Comparison of ENCODE assay signal across 16 cellular contexts in the genomic region with DNA sequence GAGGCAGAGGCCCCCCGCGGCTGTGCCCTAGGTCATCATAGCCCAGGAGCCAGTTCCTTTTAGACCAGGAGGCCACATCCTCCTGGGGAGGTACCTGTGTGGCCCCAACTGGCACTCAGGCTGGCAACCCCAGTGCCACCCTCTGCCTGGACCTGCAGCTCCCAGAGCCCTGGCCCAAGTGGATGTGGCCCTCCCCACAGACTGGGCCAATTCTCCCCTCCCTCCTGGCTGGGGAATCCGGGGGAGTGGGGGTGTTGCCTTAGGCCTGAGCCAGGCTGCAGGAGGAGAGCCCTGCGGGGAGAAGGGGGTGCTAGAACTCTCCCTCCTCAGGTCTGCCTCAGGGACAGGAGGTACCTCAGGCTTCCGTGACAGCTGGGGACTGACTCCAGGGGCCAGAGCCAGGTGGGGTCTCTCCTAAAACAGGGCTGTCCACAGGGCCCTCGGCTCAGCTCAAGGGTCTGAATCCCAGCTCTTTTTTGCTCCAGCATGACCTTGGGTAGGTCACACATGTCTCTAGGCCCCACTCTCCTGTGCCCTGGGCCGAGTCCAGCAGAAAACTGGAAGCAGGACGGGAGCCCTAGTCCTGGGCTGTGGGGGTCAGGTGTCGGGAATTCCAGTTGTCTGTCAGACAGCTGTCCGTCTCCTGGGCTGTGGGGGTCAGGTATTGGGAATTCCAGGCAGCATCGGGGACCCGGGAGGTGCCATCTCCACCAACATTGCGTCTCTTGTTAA. TPM values are rescaled to one million over a fixed set of nuclear protein-coding genes. Genes with fewer than 3 reads are reported as not detected.
A peak's percentile ranks its signal among the peaks of the same experiment; 100 is the strongest.
DNase-seq lines count a peak whose midpoint lies in the region; ATAC-seq and TF ChIP-seq lines count a peak whose summit lies in the region.
"Had no signal": no experiment of that assay in that cellular context is flagged by ENCODE, and none has a peak within 500 bp of the region (broad histone marks: within the 10 kb centered on the region; RNA-seq: fewer than 3 reads in every experiment).

No MANE protein-coding gene starts in this region.

- no peaks in the 10 kb centered on the region for H3K9me3 Mint-ChIP-seq in natural killer cell
- H3K9me3 Mint-ChIP-seq in activated CD8-positive, alpha-beta memory T cell treated with anti-CD3 and anti-CD28 coated beads, Interleukin-2, amount 10 ng/mL, durations not matched to agents 7 days and 5 days (ENCODE audit: low read depth): no peaks in the 10 kb centered on the region
- H3K9me3 Mint-ChIP-seq: brain; naive thymus-derived CD4-positive, alpha-beta T cell; WTC11 had no signal

- H3K27me3 Mint-ChIP-seq in natural killer cell (ENCODE audit: low read depth in 2 of 2): no peaks in the 10 kb centered on the region
- H3K27me3 Mint-ChIP-seq in activated CD8-positive, alpha-beta memory T cell treated with anti-CD3 and anti-CD28 coated beads, Interleukin-2, amount 10 ng/mL, durations not matched to agents 7 days and 5 days: no peaks in the 10 kb centered on the region
- H3K27me3 Mint-ChIP-seq: brain; naive thymus-derived CD4-positive, alpha-beta T cell had no signal

- DNase-seq in amniotic epithelial cell (ENCODE audit: low read depth): peak; percentile 29
- DNase-seq in lower lobe of right lung: no peak
- DNase-seq in natural killer cell: no peak
- DNase-seq in GM19238 (ENCODE audit: insufficient read length, low spot score): no peak
- DNase-seq in activated CD8-positive, alpha-beta memory T cell treated with anti-CD3 and anti-CD28 coated beads, Interleukin-2, amount 10 ng/mL, durations not matched to agents 7 days and 5 days: no peak
- DNase-seq: activated gamma-delta T cell treated with Interleukin-2 at 50 U/mL for 16 hours; naive thymus-derived CD4-positive, alpha-beta T cell; NCI-H2029 treated with DMSO at 0.1 percent for 48 hours; NCI-H526 treated with DMSO at 0.1 percent for 48 hours; retina; stimulated activated CD4-positive, alpha-beta T cell treated with anti-CD3 and anti-CD28 coated beads, Interleukin-1b, Interleukin-23, amount 100 ng/mL, for 48 hours had no signal

- ATAC-seq in lower lobe of right lung (no peak), natural killer cell (no peak)
- no peak for ATAC-seq in activated CD8-positive, alpha-beta memory T cell treated with anti-CD3 and anti-CD28 coated beads, Interleukin-2, amount 10 ng/mL, durations not matched to agents 7 days and 5 days
- ATAC-seq: naive thymus-derived CD4-positive, alpha-beta T cell; WTC11 had no signal

- peaks cover 90% of the 10 kb centered on the region for H3K36me3 ChIP-seq in BLaER1
- peaks cover 14% of the 10 kb centered on the region for H3K36me3 ChIP-seq in lower lobe of right lung
- H3K36me3 ChIP-seq: HAP-1 had no signal

- no peaks in the 10 kb centered on the region for H3K4me1 Mint-ChIP-seq in natural killer cell
- no peaks in the 10 kb centered on the region for H3K4me1 Mint-ChIP-seq in activated CD8-positive, alpha-beta memory T cell treated with anti-CD3 and anti-CD28 coated beads, Interleukin-2, amount 10 ng/mL, durations not matched to agents 7 days and 5 days
- H3K4me1 Mint-ChIP-seq: brain, WTC11 had no signal

- H3K4me1 ChIP-seq in BLaER1 (peaks cover 48% of the 10 kb centered on the region), lower lobe of right lung (peaks cover 17% of the 10 kb centered on the region)
- H3K4me1 ChIP-seq: HAP-1 had no signal

- CTCF ChIA-PET in activated CD8-positive, alpha-beta memory T cell treated with anti-CD3 and anti-CD28 coated beads, Interleukin-2, amount 10 ng/mL, durations not matched to agents 7 days and 5 days (lab: Charles Lee): no interaction called here

- H3K9me3 ChIP-seq in BLaER1: no peaks in the 10 kb centered on the region
- no peaks in the 10 kb centered on the region for H3K9me3 ChIP-seq in lower lobe of right lung
- H3K9me3 ChIP-seq: HAP-1, thoracic aorta had no signal

- H3K4me3 ChIP-seq in BLaER1: no peak overlapping the region
- no peak overlapping the region for H3K4me3 ChIP-seq in lower lobe of right lung
- H3K4me3 ChIP-seq: HAP-1, thoracic aorta had no signal

- H3K27ac Mint-ChIP-seq in natural killer cell: no peak overlapping the region
- H3K27ac Mint-ChIP-seq in activated CD8-positive, alpha-beta memory T cell treated with anti-CD3 and anti-CD28 coated beads, Interleukin-2, amount 10 ng/mL, durations not matched to agents 7 days and 5 days: no peak overlapping the region
- H3K27ac Mint-ChIP-seq: WTC11 had no signal

- no peak overlapping the region for H3K4me2 ChIP-seq in BLaER1

- no peak overlapping the region for H3K9ac ChIP-seq in BLaER1

- H3K27ac ChIP-seq in BLaER1 (0 out of 2 replicates have a peak overlapping the region, but pooled peaks have one; percentile 18), lower lobe of right lung (peak overlapping the region; percentile 24)

- H4K20me1 ChIP-seq in BLaER1: peaks cover 91% of the 10 kb centered on the region

- intact Hi-C loops in lower lobe of right lung (cut with DNase I) (no loop called here), natural killer cell (cut with micrococcal nuclease) (no loop called here)

- H3K36me3 Mint-ChIP-seq in natural killer cell: no peaks in the 10 kb centered on the region
- H3K36me3 Mint-ChIP-seq in activated CD8-positive, alpha-beta memory T cell treated with anti-CD3 and anti-CD28 coated beads, Interleukin-2, amount 10 ng/mL, durations not matched to agents 7 days and 5 days: no peaks in the 10 kb centered on the region
- H3K36me3 Mint-ChIP-seq: brain; naive thymus-derived CD4-positive, alpha-beta T cell; WTC11 had no signal

- no peaks in the 10 kb centered on the region for H3K27me3 ChIP-seq in BLaER1
- H3K27me3 ChIP-seq in lower lobe of right lung (ENCODE audit: low read depth): no peaks in the 10 kb centered on the region

- TF ChIP-seq CTCF in lower lobe of right lung (IDR thresholded peaks at IDR 0.05) (no peak), natural killer cell (IDR thresholded peaks at IDR 0.05) (no peak)

- no peak overlapping the region for H3K4me3 Mint-ChIP-seq in natural killer cell
- no peak overlapping the region for H3K4me3 Mint-ChIP-seq in activated CD8-positive, alpha-beta memory T cell treated with anti-CD3 and anti-CD28 coated beads, Interleukin-2, amount 10 ng/mL, durations not matched to agents 7 days and 5 days
- H3K4me3 Mint-ChIP-seq: brain; naive thymus-derived CD4-positive, alpha-beta T cell; WTC11 had no signal

RNA-seq across cellular contexts. Expression of gene DNLZ, which starts 9.6 kb away (rescaled TPM):
- 12.9 TPM for total RNA-seq in lower lobe of right lung
- 10 to 100 TPM; 24.6 to 34.8 (median 28.9) TPM for total RNA-seq in natural killer cell
- total RNA-seq in activated CD8-positive, alpha-beta memory T cell treated with anti-CD3 and anti-CD28 coated beads, Interleukin-2, amount 10 ng/mL, durations not matched to agents 7 days and 5 days: 10 to 100 TPM; 22.4 to 23.7 TPM

RNA-seq across cellular contexts. Expression of gene CARD9, which starts 19.5 kb away (rescaled TPM):
- total RNA-seq in lower lobe of right lung: 15.0 TPM
- total RNA-seq in natural killer cell: 1 to 10 TPM; 1.6 to 4.2 (median 4.0) TPM
- 1 to 10 TPM in 1 of 2 experiments, under 1 TPM in 1; 0.50 to 3.1 TPM for total RNA-seq in activated CD8-positive, alpha-beta memory T cell treated with anti-CD3 and anti-CD28 coated beads, Interleukin-2, amount 10 ng/mL, durations not matched to agents 7 days and 5 days

RNA-seq across cellular contexts. Expression of gene GPSM1, which starts 26.6 kb away (rescaled TPM):
- 19.2 TPM for total RNA-seq in lower lobe of right lung
- 1 to 10 TPM; 2.6 to 4.2 (median 3.4) TPM for total RNA-seq in natural killer cell
- 1 to 10 TPM; 4.5 to 6.7 TPM for total RNA-seq in activated CD8-positive, alpha-beta memory T cell treated with anti-CD3 and anti-CD28 coated beads, Interleukin-2, amount 10 ng/mL, durations not matched to agents 7 days and 5 days

RNA-seq across cellular contexts. Expression of gene SNAPC4, which starts 46.0 kb away (rescaled TPM):
- total RNA-seq in lower lobe of right lung (7.4 TPM), natural killer cell (10 to 100 TPM in 1 of 3 donors, 1 to 10 TPM in 2; 9.0 to 11.3 (median 9.4) TPM)
- 10 to 100 TPM; 12.4 to 17.0 TPM for total RNA-seq in activated CD8-positive, alpha-beta memory T cell treated with anti-CD3 and anti-CD28 coated beads, Interleukin-2, amount 10 ng/mL, durations not matched to agents 7 days and 5 days

RNA-seq across cellular contexts. Expression of gene CCDC187, which starts 50.0 kb away (rescaled TPM):
- total RNA-seq in lower lobe of right lung (6.6 TPM), natural killer cell (under 1 TPM in 1 of 3 donors, not detected in 2; 0.18 TPM)
- total RNA-seq in activated CD8-positive, alpha-beta memory T cell treated with anti-CD3 and anti-CD28 coated beads, Interleukin-2, amount 10 ng/mL, durations not matched to agents 7 days and 5 days: not detected
- total RNA-seq: thoracic aorta had no signal
